In genomic region chr9:83339435-83339834, GRCh38 we compare ENCODE assay signal across 23 cellular contexts.
DNase-seq lines count a peak whose midpoint lies in the region; ATAC-seq, FAIRE-seq and TF ChIP-seq lines count a peak whose summit lies in the region.
"Had no signal": no experiment of that assay in that cellular context is flagged by ENCODE, and none has a peak within 500 bp of the region (broad histone marks: within the 10 kb centered on the region; RNA-seq: fewer than 3 reads in every experiment).

No MANE protein-coding gene starts in this region.

- DNase-seq in EH (ENCODE audit: low read depth), result peak; percentile 49
- DNase-seq in H54 (ENCODE audit: insufficient read length, low spot score), result peak; percentile 57
- peak; percentile 25 to 40 for DNase-seq in foreskin fibroblast
- DNase-seq in gastrocnemius medialis, result peak in 1 of 2 donors; percentile 6
- DNase-seq in uterus, result no peak
- DNase-seq in RCC 7860 (ENCODE audit: low spot score), result no peak
- DNase-seq: CD4-positive, alpha-beta T cell; COR-L47; DMS79 treated with DMSO at 0.1 percent for 48 hours; HCEC 1CT; NCI-H1092; NCI-H1436; NCI-H2029; NCI-H2227 treated with DMSO at 0.1 percent for 48 hours; NCI-H510A; NCI-H774; NK-92 treated with Interleukin-12 subunit alpha and Interleukin-12 subunit beta, amount 100 ng/mL, for 24 hours had no signal

- H3K36me3 ChIP-seq in gastrocnemius medialis (no peaks in the 10 kb centered on the region), uterus (no peaks in the 10 kb centered on the region)
- H3K36me3 ChIP-seq: BLaER1 had no signal

- H3K27ac ChIP-seq in gastrocnemius medialis (peak overlapping the region; percentile 37 to 63 (median 40)), uterus (no peak overlapping the region)
- H3K27ac ChIP-seq: BLaER1 had no signal

- no peak for TF ChIP-seq POLR2A in H54 (IDR thresholded peaks at IDR 0.05; ENCODE audit: low read depth, low read length)
- TF ChIP-seq POLR2A in gastrocnemius medialis (IDR thresholded peaks at IDR 0.05), result no peak
- no peak for TF ChIP-seq POLR2A in uterus (IDR thresholded peaks at IDR 0.05)

- in situ Hi-C loops in gastrocnemius medialis (cut with MboI; ENCODE audit: low sequenced_read_pairs in 4 of 4), result loop anchor here (5.0 to 25.0 kb wide), 6 partner anchors 125 to 573 kb away; partner anchors contain the start of gene KIF27 (in 1 of the 4)

- H3K4me1 ChIP-seq in gastrocnemius medialis (peaks cover 0 to 3% of the 10 kb centered on the region in 2 donors), uterus (no peaks in the 10 kb centered on the region)

- H3K4me3 ChIP-seq in foreskin fibroblast (ENCODE audit: low read depth in 1 of 2, low read length in 2 of 2), result no peak overlapping the region
- H3K4me3 ChIP-seq in gastrocnemius medialis, result no peak overlapping the region
- no peak overlapping the region for H3K4me3 ChIP-seq in uterus
- H3K4me3 ChIP-seq: BLaER1, GM23338 had no signal

- no peak for FAIRE-seq in H54 (lab: Jason Lieb, UNC)
- no peak for FAIRE-seq in RCC 7860 (lab: Jason Lieb, UNC)
- FAIRE-seq: G401.6, GM12892 had no signal

- intact Hi-C loops in gastrocnemius medialis (cut with DNase I; ENCODE audit: low total_unique reads), result loop anchor here (10.0 kb wide), 1 partner anchor 575 kb away; no protein-coding TSS in a partner anchor
- intact Hi-C loops in uterus (cut with DNase I; ENCODE audit: low total_unique reads), result no loop called here

- no peak for TF ChIP-seq CTCF in foreskin fibroblast (IDR thresholded peaks at IDR 0.05; ENCODE audit: low read depth, low read length)
- no peak for TF ChIP-seq CTCF in gastrocnemius medialis (IDR thresholded peaks at IDR 0.05 in 4 of 5, conservative IDR thresholded peaks at IDR 0.05 in 1 of 5)
- no peak for TF ChIP-seq CTCF in uterus (IDR thresholded peaks at IDR 0.05)

- no peaks in the 10 kb centered on the region for H3K27me3 ChIP-seq in gastrocnemius medialis
- no peaks in the 10 kb centered on the region for H3K27me3 ChIP-seq in uterus
- H3K27me3 ChIP-seq: BLaER1 had no signal

- H3K9me3 ChIP-seq in gastrocnemius medialis (no peaks in the 10 kb centered on the region), uterus (no peaks in the 10 kb centered on the region)
- H3K9me3 ChIP-seq: BLaER1 had no signal

- ATAC-seq in gastrocnemius medialis (peak in 1 of 2 donors; percentile 27), GM21723 (IDR thresholded peaks at IDR 0.05; ENCODE audit: unreplicated experiment) (no peak)
- ATAC-seq: GM23338, Panc1 had no signal

Comparison
In these comparisons a context has a peak if more than half of its experiments do, and no peak if none do; other contexts are left out.
1. DNase-seq: peak in EH (single experiment), H54 (single experiment) and foreskin fibroblast (2 of 2); none in uterus (0 of 2) and RCC 7860 (single experiment).
2. H3K27ac ChIP-seq: peak in gastrocnemius medialis (4 of 4); none in uterus (0 of 2).